In the genomic region with DNA sequence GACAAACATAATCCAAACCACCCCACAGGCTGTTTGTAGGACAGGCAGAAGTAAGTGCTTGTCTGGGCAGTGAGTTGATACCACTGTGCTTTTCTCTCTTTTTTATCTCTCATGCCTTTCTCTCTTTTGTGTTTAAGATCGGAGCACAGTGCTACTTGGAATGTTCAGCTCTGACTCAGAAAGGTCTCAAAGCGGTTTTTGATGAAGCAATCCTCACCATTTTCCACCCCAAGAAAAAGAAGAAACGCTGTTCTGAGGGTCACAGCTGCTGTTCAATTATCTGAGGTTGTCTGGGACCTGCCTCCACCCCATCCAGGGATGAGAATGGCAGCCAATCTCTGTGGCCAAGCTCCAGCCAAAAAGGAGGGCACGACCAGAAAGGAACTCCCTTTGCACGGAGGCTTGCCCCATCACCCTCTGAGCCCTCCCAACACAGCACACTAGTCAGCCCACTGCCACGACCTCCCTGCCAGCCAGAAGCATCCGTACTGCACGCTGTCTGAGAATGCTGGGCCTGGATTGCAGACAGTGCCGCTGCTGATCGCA, we compare ENCODE assay signal across 33 cellular contexts. TPM values are rescaled to one million over a fixed set of nuclear protein-coding genes. Genes with fewer than 3 reads are reported as not detected.
A peak's percentile ranks its signal among the peaks of the same experiment; 100 is the strongest.
DNase-seq lines count a peak whose midpoint lies in the region; ATAC-seq and TF ChIP-seq lines count a peak whose summit lies in the region.
"Had no signal": no experiment of that assay in that cellular context is flagged by ENCODE, and none has a peak within 500 bp of the region (broad histone marks: within the 10 kb centered on the region; RNA-seq: fewer than 3 reads in every experiment).

No MANE protein-coding gene starts in this region.

- no peak overlapping the region for H3K27ac Mint-ChIP-seq in MCF 10A (ENCODE audit: low read depth, unreplicated experiment)
- H3K27ac Mint-ChIP-seq: activated naive CD8-positive, alpha-beta T cell treated with anti-CD3 and anti-CD28 coated beads for 36 hours; CD8-positive, alpha-beta T cell; T-helper 17 cell had no signal

- dilution Hi-C loops in mammary epithelial cell (cut with HindIII; ENCODE audit: low sequenced_read_pairs) = no loop called here

- no peaks in the 10 kb centered on the region for H3K9me3 Mint-ChIP-seq in MCF 10A (ENCODE audit: unreplicated experiment)
- H3K9me3 Mint-ChIP-seq: activated naive CD8-positive, alpha-beta T cell treated with anti-CD3 and anti-CD28 coated beads for 36 hours; CD8-positive, alpha-beta T cell had no signal

- H3K9ac ChIP-seq in mammary epithelial cell (ENCODE audit: insufficient read depth, low read length) (no peak overlapping the region), smooth muscle cell (ENCODE audit: low read depth) (no peak overlapping the region)

- ATAC-seq in GM18498 (IDR thresholded peaks at IDR 0.05; ENCODE audit: unreplicated experiment) = no peak
- ATAC-seq: CD8-positive, alpha-beta T cell; lower lobe of right lung; SK-N-SH treated with all-trans-retinoic acid at 6 μM for 48 hours; stimulated activated naive CD8-positive, alpha-beta T cell treated with anti-CD3 and anti-CD28 coated beads, Interleukin-15, Interleukin-2, amounts not matched to agents 100 U/mL and 50 U/mL, for 24 hours; T-helper 17 cell had no signal

- CTCF ChIA-PET in MCF 10A (lab: Yijun Ruan, JAX) = interaction anchor here (0.6 to 1.2 kb wide), 2 partner anchors 14 to 641 kb away, joined by 3 to 5 read pairs; no protein-coding TSS in a partner anchor
- CTCF ChIA-PET in mammary epithelial cell (lab: Charles Lee; ENCODE audit: low non-redundant PET) = no interaction called here

- no peak for TF ChIP-seq CTCF in MCF 10A (IDR thresholded peaks at IDR 0.05; ENCODE audit: unreplicated experiment)
- no peak for TF ChIP-seq CTCF in mammary epithelial cell (conservative IDR thresholded peaks at IDR 0.05 in 1 of 2, IDR thresholded peaks at IDR 0.05 in 1 of 2; ENCODE audit: extremely low read depth in 1 of 2, insufficient read depth in 1 of 2, low read depth in 1 of 2, low read length in 2 of 2)
- no peak for TF ChIP-seq CTCF in smooth muscle cell (IDR thresholded peaks at IDR 0.05; ENCODE audit: borderline replicate concordance, insufficient read depth, poor library complexity, severe bottlenecking)

- H3K27me3 Mint-ChIP-seq in MCF 10A (ENCODE audit: insufficient read depth, unreplicated experiment) = no peaks in the 10 kb centered on the region

- no TSS peak for BruUV-seq in MCF 10A (replicated peaks; lab: Mats Ljungman, UMichigan)
- BruUV-seq in mammary epithelial cell (replicated peaks; lab: Mats Ljungman, UMichigan) = no TSS peak

- DNase-seq in MCF 10A (ENCODE audit: unreplicated experiment) = peak; percentile 2
- DNase-seq in mammary epithelial cell = no peak
- peak; percentile 71 for DNase-seq in amniotic epithelial cell (ENCODE audit: low read depth)
- peak; percentile 24 for DNase-seq in iris pigment epithelial cell (ENCODE audit: low read depth)
- no peak for DNase-seq in smooth muscle cell (lab: John Stamatoyannopoulos, UW; ENCODE audit: unreplicated experiment)
- DNase-seq in SHP77 treated with DMSO at 0.1 percent for 48 hours (lab: John Stamatoyannopoulos, UW) = no peak
- DNase-seq in DMS114 treated with DMSO at 0.1 percent for 48 hours (lab: John Stamatoyannopoulos, UW; ENCODE audit: unreplicated experiment) = no peak
- DNase-seq: 8988T; activated CD4-positive, CD25-positive, alpha-beta regulatory T cell treated with anti-CD3 and anti-CD28 coated beads, Interleukin-2, amount 50 U/mL, for 72 hours; activated effector memory CD4-positive, alpha-beta T cell treated with anti-CD3 and anti-CD28 coated beads, Interleukin-2, amount 50 U/mL, for 16 hours; activated naive CD8-positive, alpha-beta T cell treated with anti-CD3 and anti-CD28 coated beads for 36 hours; activated T-cell treated with anti-CD3 and anti-CD28 coated beads for 4 hours; CD8-positive, alpha-beta T cell; cerebellar nuclear complex; lower lobe of right lung; NCI-H1436; NCI-H345; NCI-H774; sigmoid colon; stimulated activated naive CD8-positive, alpha-beta T cell treated with anti-CD3 and anti-CD28 coated beads, Interleukin-15, Interleukin-2, amounts not matched to agents 100 U/mL and 50 U/mL, for 24 hours; T-helper 17 cell; testis; uterus had no signal

- in situ Hi-C loops in mammary epithelial cell (cut with MboI; ENCODE audit: low sequenced_read_pairs in 2 of 2) = no loop called here

- intact Hi-C loops in MCF 10A (cut with micrococcal nuclease) = no loop called here
- intact Hi-C loops in mammary epithelial cell (cut with micrococcal nuclease) = no loop called here

- WGBS in mammary epithelial cell (ENCODE audit: low coverage, missing lambda C conversion rate) = 84% methylated on average over 9 of the region's 10 CpGs
- WGBS in smooth muscle cell (ENCODE audit: low lambda C conversion rate) = 31% methylated on average over 10 of the region's 10 CpGs

- no peaks in the 10 kb centered on the region for H3K79me2 ChIP-seq in mammary epithelial cell (ENCODE audit: insufficient read depth, low read length)
- no peaks in the 10 kb centered on the region for H3K79me2 ChIP-seq in smooth muscle cell (ENCODE audit: low read depth)

- H3K4me1 ChIP-seq in mammary epithelial cell (ENCODE audit: insufficient read depth, low read length) (no peaks in the 10 kb centered on the region), smooth muscle cell (ENCODE audit: low read depth) (peaks cover 9% of the 10 kb centered on the region)
- H3K4me1 ChIP-seq: HAP-1, lower lobe of right lung, sigmoid colon, testis, uterus had no signal

- H3K27me3 ChIP-seq in mammary epithelial cell (ENCODE audit: insufficient read depth, low read length) (no peaks in the 10 kb centered on the region), smooth muscle cell (ENCODE audit: low read depth) (no peaks in the 10 kb centered on the region)
- H3K27me3 ChIP-seq: testis, uterus had no signal

- H4K20me1 ChIP-seq in mammary epithelial cell (ENCODE audit: insufficient read depth, low read length) = no peaks in the 10 kb centered on the region
- no peaks in the 10 kb centered on the region for H4K20me1 ChIP-seq in smooth muscle cell (ENCODE audit: low read depth)

- H3K36me3 Mint-ChIP-seq in MCF 10A (ENCODE audit: insufficient read depth, unreplicated experiment) = no peaks in the 10 kb centered on the region
- H3K36me3 Mint-ChIP-seq: activated naive CD8-positive, alpha-beta T cell treated with anti-CD3 and anti-CD28 coated beads for 36 hours; CD8-positive, alpha-beta T cell; IgD-negative memory B cell had no signal

- peaks cover 10% of the 10 kb centered on the region for H3F3A ChIP-seq in smooth muscle cell (ENCODE audit: low read depth)

- H3K27ac ChIP-seq in mammary epithelial cell (ENCODE audit: insufficient read depth, low read depth, low read length) = no peak overlapping the region
- H3K27ac ChIP-seq in smooth muscle cell (ENCODE audit: low read depth) = peak overlapping the region; percentile 9
- H3K27ac ChIP-seq: lower lobe of right lung, sigmoid colon, testis, uterus had no signal

- H3K4me2 ChIP-seq in mammary epithelial cell (ENCODE audit: insufficient read depth, low read depth, low read length) (no peak overlapping the region), smooth muscle cell (peak overlapping the region; percentile 38)

- H2AFZ ChIP-seq in mammary epithelial cell (ENCODE audit: low read depth, low read length) (no peak overlapping the region), smooth muscle cell (ENCODE audit: low read depth) (peak overlapping the region; percentile 18)

- POLR2A ChIA-PET in MCF 10A (lab: Yijun Ruan, JAX) = no interaction called here

- H3K4me3 ChIP-seq in mammary epithelial cell (replicated peaks in 1 of 3; ENCODE audit: insufficient read depth in 1 of 3, low read depth in 2 of 3, low read length in 3 of 3) (no peak overlapping the region), smooth muscle cell (no peak overlapping the region)
- H3K4me3 ChIP-seq: HAP-1, lower lobe of right lung, sigmoid colon, testis, uterus had no signal

- H3K4me1 Mint-ChIP-seq in MCF 10A (ENCODE audit: insufficient read depth, unreplicated experiment) = peaks cover 9% of the 10 kb centered on the region

- H3K9me3 ChIP-seq in mammary epithelial cell (replicated peaks; ENCODE audit: insufficient read depth, low read length) (no peaks in the 10 kb centered on the region), smooth muscle cell (replicated peaks; ENCODE audit: low read depth) (no peaks in the 10 kb centered on the region)
- H3K9me3 ChIP-seq: HAP-1, lower lobe of right lung, sigmoid colon, testis, uterus had no signal

- H3K4me3 Mint-ChIP-seq in MCF 10A (ENCODE audit: unreplicated experiment) = no peak overlapping the region
- H3K4me3 Mint-ChIP-seq: activated naive CD8-positive, alpha-beta T cell treated with anti-CD3 and anti-CD28 coated beads for 36 hours; CD8-positive, alpha-beta T cell; IgD-negative memory B cell; T-helper 17 cell had no signal

- no peaks in the 10 kb centered on the region for H3K36me3 ChIP-seq in mammary epithelial cell (ENCODE audit: insufficient read depth, low read length)
- no peaks in the 10 kb centered on the region for H3K36me3 ChIP-seq in smooth muscle cell (ENCODE audit: low read depth)
- H3K36me3 ChIP-seq: HAP-1, uterus had no signal

RNA-seq across cellular contexts. Expression of a gene that starts 27.9 kb away (rescaled TPM):
- not detected in 2 replicates for total RNA-seq in MCF 10A (2022)
- not detected for total RNA-seq in mammary epithelial cell
- not detected for polyA plus RNA-seq in mammary epithelial cell
- polyA minus RNA-seq in mammary epithelial cell = not detected
- total RNA-seq in smooth muscle cell = not detected in 2 replicates
- not detected in 2 replicates for polyA plus RNA-seq in smooth muscle cell
- total RNA-seq: activated naive CD8-positive, alpha-beta T cell treated with anti-CD3 and anti-CD28 coated beads for 36 hours; CD8-positive, alpha-beta T cell; endothelial cell of umbilical vein; fibroblast of villous mesenchyme; kidney epithelial cell; lower lobe of right lung; mucosa of gallbladder; posterior vena cava; RPMI7951; sigmoid colon; T-helper 17 cell; testis; uterus had no signal
- polyA plus RNA-seq: endothelial cell of umbilical vein, IgD-negative memory B cell, sigmoid colon had no signal

Comparison
In these comparisons a context has a peak if more than half of its experiments do, and no peak if none do; other contexts are left out.
1. DNase-seq: peak in MCF 10A (single experiment), amniotic epithelial cell (single experiment) and iris pigment epithelial cell (single experiment); none in mammary epithelial cell (single experiment), smooth muscle cell (single experiment), SHP77 treated with DMSO at 0.1 percent for 48 hours (single experiment) and DMS114 treated with DMSO at 0.1 percent for 48 hours (single experiment).